1 cellular context compared by ENCODE assay signal in the genomic region with DNA sequence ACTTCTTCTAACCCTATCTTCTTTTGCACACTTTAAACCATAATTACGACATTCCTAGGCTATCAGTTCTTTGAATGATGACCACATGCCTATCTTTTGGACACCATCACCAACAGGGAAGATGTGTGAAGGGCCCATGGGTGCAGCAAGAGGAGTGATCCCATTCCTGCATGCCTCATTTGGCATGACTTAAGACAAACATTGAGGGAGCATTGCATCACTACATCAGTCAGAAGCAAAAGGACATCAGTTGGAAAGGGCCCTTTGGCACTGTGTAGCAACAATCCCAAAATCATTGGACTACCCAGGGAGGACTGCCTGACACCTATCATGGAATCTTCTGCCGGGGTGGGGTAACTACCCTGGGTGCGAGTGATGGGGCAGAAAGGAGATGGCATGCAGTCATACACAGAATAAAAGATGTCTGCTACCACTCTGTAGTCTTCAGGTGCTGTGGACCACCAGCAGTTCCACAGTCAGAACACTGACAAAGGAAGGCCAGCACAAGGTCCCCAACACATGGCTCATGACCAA.
TF ChIP-seq lines count a peak whose summit lies in the region.

No MANE protein-coding gene starts in this region.

TF ChIP-seq in K562, 482 proteins besides CTCF, POLR2A, EP300 and RAD21 (continued from another document and continues in another):
- TF ChIP-seq NCOR1 (IDR thresholded peaks at IDR 0.05) (0 out of 2 replicates have a peak, but pooled peaks have one; percentile 46), CBFB (CRISPR knock-in tag; IDR thresholded peaks at IDR 0.05) (no peak), MYBL2 (IDR thresholded peaks at IDR 0.05; ENCODE audit: low read depth) (no peak), MYBL2 (CRISPR knock-in tag; IDR thresholded peaks at IDR 0.05; ENCODE audit: borderline replicate concordance) (no peak), NEUROD1 (IDR thresholded peaks at IDR 0.05; ENCODE audit: borderline replicate concordance, low read depth, low read length, partially characterized antibody) (no peak), RFX5 (IDR thresholded peaks at IDR 0.05; ENCODE audit: low read depth, low read length) (no peak), THAP7 (CRISPR knock-in tag; IDR thresholded peaks at IDR 0.05) (no peak), MCM2 (IDR thresholded peaks at IDR 0.05; ENCODE audit: low read depth) (no peak), HIVEP1 (CRISPR knock-in tag; IDR thresholded peaks at IDR 0.05) (no peak), NR0B1 (IDR thresholded peaks at IDR 0.05; ENCODE audit: partially characterized antibody) (no peak), SAP30 (IDR thresholded peaks at IDR 0.05; ENCODE audit: borderline replicate concordance, insufficient read depth, low read depth, low read length, poor library complexity, severe bottlenecking) (no peak), ZBTB17 (CRISPR knock-in tag; IDR thresholded peaks at IDR 0.05) (peak; percentile 69; the same call in 1 of the 2 replicates), ZNF699 (CRISPR knock-in tag; IDR thresholded peaks at IDR 0.05; ENCODE audit: insufficient replicate concordance) (no peak), CEBPG (CRISPR knock-in tag; IDR thresholded peaks at IDR 0.05) (peak; percentile 98), CEBPG (tag; conservative IDR thresholded peaks at IDR 0.05 in 1 of 2, IDR thresholded peaks at IDR 0.05 in 1 of 2) (peak; percentile 92 to 100), EP400 (IDR thresholded peaks at IDR 0.05) (peak; percentile 23; the same call in 1 of the 2 replicates), MTA1 (IDR thresholded peaks at IDR 0.05; ENCODE audit: borderline replicate concordance) (no peak), ZNF134 (CRISPR knock-in tag; conservative IDR thresholded peaks at IDR 0.05) (peak; percentile 65; the same call in 1 of the 2 replicates), RNF2 (IDR thresholded peaks at IDR 0.05) (peak; percentile 67; the same call in 1 of the 2 replicates), NR3C1 (CRISPR knock-in tag; IDR thresholded peaks at IDR 0.05) (no peak), TCF3 (CRISPR knock-in tag; IDR thresholded peaks at IDR 0.05) (peak; percentile 90), ZNF354B (CRISPR knock-in tag; IDR thresholded peaks at IDR 0.05) (no peak), GTF2A2 (tag; IDR thresholded peaks at IDR 0.05) (no peak), YBX1 (IDR thresholded peaks at IDR 0.05) (no peak), THRB (CRISPR knock-in tag; conservative IDR thresholded peaks at IDR 0.05) (no peak), NR2F6 (CRISPR knock-in tag; IDR thresholded peaks at IDR 0.05) (no peak), MEF2D (tag; conservative IDR thresholded peaks at IDR 0.05; ENCODE audit: low read depth) (no peak), FIP1L1 (IDR thresholded peaks at IDR 0.05; ENCODE audit: low read depth, low read length, poor library complexity, severe bottlenecking) (no peak), ZNF274 (IDR thresholded peaks at IDR 0.05; ENCODE audit: borderline replicate concordance, low read depth, low read length) (no peak), MCM7 (IDR thresholded peaks at IDR 0.05) (no peak), NUFIP1 (IDR thresholded peaks at IDR 0.05; ENCODE audit: partially characterized antibody) (no peak)
- TF ChIP-seq, protein P1, sequence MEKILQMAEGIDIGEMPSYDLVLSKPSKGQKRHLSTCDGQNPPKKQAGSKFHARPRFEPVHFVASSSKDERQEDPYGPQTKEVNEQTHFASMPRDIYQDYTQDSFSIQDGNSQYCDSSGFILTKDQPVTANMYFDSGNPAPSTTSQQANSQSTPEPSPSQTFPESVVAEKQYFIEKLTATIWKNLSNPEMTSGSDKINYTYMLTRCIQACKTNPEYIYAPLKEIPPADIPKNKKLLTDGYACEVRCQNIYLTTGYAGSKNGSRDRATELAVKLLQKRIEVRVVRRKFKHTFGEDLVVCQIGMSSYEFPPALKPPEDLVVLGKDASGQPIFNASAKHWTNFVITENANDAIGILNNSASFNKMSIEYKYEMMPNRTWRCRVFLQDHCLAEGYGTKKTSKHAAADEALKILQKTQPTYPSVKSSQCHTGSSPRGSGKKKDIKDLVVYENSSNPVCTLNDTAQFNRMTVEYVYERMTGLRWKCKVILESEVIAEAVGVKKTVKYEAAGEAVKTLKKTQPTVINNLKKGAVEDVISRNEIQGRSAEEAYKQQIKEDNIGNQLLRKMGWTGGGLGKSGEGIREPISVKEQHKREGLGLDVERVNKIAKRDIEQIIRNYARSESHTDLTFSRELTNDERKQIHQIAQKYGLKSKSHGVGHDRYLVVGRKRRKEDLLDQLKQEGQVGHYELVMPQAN (IDR thresholded peaks at IDR 0.05; ENCODE audit: borderline replicate concordance): no peak
- TF ChIP-seq, protein P2, sequence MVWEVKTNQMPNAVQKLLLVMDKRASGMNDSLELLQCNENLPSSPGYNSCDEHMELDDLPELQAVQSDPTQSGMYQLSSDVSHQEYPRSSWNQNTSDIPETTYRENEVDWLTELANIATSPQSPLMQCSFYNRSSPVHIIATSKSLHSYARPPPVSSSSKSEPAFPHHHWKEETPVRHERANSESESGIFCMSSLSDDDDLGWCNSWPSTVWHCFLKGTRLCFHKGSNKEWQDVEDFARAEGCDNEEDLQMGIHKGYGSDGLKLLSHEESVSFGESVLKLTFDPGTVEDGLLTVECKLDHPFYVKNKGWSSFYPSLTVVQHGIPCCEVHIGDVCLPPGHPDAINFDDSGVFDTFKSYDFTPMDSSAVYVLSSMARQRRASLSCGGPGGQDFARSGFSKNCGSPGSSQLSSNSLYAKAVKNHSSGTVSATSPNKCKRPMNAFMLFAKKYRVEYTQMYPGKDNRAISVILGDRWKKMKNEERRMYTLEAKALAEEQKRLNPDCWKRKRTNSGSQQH (CRISPR knock-in tag; IDR thresholded peaks at IDR 0.05): 0 out of 2 replicates have a peak, but pooled peaks have one; percentile 58
- TF ChIP-seq, protein P3, sequence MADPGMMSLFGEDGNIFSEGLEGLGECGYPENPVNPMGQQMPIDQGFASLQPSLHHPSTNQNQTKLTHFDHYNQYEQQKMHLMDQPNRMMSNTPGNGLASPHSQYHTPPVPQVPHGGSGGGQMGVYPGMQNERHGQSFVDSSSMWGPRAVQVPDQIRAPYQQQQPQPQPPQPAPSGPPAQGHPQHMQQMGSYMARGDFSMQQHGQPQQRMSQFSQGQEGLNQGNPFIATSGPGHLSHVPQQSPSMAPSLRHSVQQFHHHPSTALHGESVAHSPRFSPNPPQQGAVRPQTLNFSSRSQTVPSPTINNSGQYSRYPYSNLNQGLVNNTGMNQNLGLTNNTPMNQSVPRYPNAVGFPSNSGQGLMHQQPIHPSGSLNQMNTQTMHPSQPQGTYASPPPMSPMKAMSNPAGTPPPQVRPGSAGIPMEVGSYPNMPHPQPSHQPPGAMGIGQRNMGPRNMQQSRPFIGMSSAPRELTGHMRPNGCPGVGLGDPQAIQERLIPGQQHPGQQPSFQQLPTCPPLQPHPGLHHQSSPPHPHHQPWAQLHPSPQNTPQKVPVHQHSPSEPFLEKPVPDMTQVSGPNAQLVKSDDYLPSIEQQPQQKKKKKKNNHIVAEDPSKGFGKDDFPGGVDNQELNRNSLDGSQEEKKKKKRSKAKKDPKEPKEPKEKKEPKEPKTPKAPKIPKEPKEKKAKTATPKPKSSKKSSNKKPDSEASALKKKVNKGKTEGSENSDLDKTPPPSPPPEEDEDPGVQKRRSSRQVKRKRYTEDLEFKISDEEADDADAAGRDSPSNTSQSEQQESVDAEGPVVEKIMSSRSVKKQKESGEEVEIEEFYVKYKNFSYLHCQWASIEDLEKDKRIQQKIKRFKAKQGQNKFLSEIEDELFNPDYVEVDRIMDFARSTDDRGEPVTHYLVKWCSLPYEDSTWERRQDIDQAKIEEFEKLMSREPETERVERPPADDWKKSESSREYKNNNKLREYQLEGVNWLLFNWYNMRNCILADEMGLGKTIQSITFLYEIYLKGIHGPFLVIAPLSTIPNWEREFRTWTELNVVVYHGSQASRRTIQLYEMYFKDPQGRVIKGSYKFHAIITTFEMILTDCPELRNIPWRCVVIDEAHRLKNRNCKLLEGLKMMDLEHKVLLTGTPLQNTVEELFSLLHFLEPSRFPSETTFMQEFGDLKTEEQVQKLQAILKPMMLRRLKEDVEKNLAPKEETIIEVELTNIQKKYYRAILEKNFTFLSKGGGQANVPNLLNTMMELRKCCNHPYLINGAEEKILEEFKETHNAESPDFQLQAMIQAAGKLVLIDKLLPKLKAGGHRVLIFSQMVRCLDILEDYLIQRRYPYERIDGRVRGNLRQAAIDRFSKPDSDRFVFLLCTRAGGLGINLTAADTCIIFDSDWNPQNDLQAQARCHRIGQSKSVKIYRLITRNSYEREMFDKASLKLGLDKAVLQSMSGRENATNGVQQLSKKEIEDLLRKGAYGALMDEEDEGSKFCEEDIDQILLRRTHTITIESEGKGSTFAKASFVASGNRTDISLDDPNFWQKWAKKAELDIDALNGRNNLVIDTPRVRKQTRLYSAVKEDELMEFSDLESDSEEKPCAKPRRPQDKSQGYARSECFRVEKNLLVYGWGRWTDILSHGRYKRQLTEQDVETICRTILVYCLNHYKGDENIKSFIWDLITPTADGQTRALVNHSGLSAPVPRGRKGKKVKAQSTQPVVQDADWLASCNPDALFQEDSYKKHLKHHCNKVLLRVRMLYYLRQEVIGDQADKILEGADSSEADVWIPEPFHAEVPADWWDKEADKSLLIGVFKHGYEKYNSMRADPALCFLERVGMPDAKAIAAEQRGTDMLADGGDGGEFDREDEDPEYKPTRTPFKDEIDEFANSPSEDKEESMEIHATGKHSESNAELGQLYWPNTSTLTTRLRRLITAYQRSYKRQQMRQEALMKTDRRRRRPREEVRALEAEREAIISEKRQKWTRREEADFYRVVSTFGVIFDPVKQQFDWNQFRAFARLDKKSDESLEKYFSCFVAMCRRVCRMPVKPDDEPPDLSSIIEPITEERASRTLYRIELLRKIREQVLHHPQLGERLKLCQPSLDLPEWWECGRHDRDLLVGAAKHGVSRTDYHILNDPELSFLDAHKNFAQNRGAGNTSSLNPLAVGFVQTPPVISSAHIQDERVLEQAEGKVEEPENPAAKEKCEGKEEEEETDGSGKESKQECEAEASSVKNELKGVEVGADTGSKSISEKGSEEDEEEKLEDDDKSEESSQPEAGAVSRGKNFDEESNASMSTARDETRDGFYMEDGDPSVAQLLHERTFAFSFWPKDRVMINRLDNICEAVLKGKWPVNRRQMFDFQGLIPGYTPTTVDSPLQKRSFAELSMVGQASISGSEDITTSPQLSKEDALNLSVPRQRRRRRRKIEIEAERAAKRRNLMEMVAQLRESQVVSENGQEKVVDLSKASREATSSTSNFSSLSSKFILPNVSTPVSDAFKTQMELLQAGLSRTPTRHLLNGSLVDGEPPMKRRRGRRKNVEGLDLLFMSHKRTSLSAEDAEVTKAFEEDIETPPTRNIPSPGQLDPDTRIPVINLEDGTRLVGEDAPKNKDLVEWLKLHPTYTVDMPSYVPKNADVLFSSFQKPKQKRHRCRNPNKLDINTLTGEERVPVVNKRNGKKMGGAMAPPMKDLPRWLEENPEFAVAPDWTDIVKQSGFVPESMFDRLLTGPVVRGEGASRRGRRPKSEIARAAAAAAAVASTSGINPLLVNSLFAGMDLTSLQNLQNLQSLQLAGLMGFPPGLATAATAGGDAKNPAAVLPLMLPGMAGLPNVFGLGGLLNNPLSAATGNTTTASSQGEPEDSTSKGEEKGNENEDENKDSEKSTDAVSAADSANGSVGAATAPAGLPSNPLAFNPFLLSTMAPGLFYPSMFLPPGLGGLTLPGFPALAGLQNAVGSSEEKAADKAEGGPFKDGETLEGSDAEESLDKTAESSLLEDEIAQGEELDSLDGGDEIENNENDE (IDR thresholded peaks at IDR 0.05; ENCODE audit: low read depth, low read length): no peak
- TF ChIP-seq, protein P4, sequence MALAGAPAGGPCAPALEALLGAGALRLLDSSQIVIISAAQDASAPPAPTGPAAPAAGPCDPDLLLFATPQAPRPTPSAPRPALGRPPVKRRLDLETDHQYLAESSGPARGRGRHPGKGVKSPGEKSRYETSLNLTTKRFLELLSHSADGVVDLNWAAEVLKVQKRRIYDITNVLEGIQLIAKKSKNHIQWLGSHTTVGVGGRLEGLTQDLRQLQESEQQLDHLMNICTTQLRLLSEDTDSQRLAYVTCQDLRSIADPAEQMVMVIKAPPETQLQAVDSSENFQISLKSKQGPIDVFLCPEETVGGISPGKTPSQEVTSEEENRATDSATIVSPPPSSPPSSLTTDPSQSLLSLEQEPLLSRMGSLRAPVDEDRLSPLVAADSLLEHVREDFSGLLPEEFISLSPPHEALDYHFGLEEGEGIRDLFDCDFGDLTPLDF (CRISPR knock-in tag; IDR thresholded peaks at IDR 0.05): no peak
- TF ChIP-seq, protein P5, sequence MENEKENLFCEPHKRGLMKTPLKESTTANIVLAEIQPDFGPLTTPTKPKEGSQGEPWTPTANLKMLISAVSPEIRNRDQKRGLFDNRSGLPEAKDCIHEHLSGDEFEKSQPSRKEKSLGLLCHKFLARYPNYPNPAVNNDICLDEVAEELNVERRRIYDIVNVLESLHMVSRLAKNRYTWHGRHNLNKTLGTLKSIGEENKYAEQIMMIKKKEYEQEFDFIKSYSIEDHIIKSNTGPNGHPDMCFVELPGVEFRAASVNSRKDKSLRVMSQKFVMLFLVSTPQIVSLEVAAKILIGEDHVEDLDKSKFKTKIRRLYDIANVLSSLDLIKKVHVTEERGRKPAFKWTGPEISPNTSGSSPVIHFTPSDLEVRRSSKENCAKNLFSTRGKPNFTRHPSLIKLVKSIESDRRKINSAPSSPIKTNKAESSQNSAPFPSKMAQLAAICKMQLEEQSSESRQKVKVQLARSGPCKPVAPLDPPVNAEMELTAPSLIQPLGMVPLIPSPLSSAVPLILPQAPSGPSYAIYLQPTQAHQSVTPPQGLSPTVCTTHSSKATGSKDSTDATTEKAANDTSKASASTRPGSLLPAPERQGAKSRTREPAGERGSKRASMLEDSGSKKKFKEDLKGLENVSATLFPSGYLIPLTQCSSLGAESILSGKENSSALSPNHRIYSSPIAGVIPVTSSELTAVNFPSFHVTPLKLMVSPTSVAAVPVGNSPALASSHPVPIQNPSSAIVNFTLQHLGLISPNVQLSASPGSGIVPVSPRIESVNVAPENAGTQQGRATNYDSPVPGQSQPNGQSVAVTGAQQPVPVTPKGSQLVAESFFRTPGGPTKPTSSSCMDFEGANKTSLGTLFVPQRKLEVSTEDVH (IDR thresholded peaks at IDR 0.05; ENCODE audit: low read depth, partially characterized antibody): no peak
